ENCODE assay signal across 13 cellular contexts in genomic region chr12:57134949-57135348, GRCh38. TPM values are rescaled to one million over a fixed set of nuclear protein-coding genes. Genes with fewer than 3 reads are reported as not detected.
A peak's percentile ranks its signal among the peaks of the same experiment; 100 is the strongest.
DNase-seq lines count a peak whose midpoint lies in the region; ATAC-seq and TF ChIP-seq lines count a peak whose summit lies in the region.
"Had no signal": no experiment of that assay in that cellular context is flagged by ENCODE, and none has a peak within 500 bp of the region (broad histone marks: within the 10 kb centered on the region; RNA-seq: fewer than 3 reads in every experiment).

No MANE protein-coding gene starts in this region.

- DNase-seq in heart right ventricle = no peak
- DNase-seq in cardiac septum (ENCODE audit: low spot score) = no peak
- DNase-seq in ovary = peak in 1 of 5 donors; percentile 37
- DNase-seq in PC-9 = no peak
- DNase-seq in activated T-cell treated with anti-CD3 and anti-CD28 coated beads for 4 hours = no peak
- DNase-seq in stimulated activated CD4-positive, alpha-beta T cell treated with anti-CD3 and anti-CD28 coated beads, Interleukin-15, amount 100 ng/mL, for 24 hours = no peak
- DNase-seq: activated naive CD8-positive, alpha-beta T cell treated with anti-CD3 and anti-CD28 coated beads, Interleukin-2, amount 50 U/mL, for 24 hours; kidney; NCI-H2029 treated with DMSO at 0.1 percent for 48 hours had no signal

- H3K9me3 Mint-ChIP-seq in stimulated activated memory B cell treated with anti-CD40 and anti-IgM and Interleukin-4, amounts not matched to agents 10 μg/mL and 1 μg/mL and 100 μg/mL, for 72 hours = no peaks in the 10 kb centered on the region
- H3K9me3 Mint-ChIP-seq: activated naive CD8-positive, alpha-beta T cell treated with anti-CD3 and anti-CD28 coated beads, Interleukin-2, amount 50 U/mL, for 24 hours; T-helper 2 cell treated with Interferon-gamma antibody and Interleukin-4, amounts not matched to agents 5 μg/mL and 100 μg/mL, for 36 hours had no signal

- intact Hi-C loops in heart right ventricle (cut with DNase I) = no loop called here
- intact Hi-C loops in cardiac septum (cut with DNase I) = no loop called here
- intact Hi-C loops in ovary (cut with DNase I) = no loop called here
- intact Hi-C loops in PC-9 (cut with micrococcal nuclease; ENCODE audit: unreplicated experiment) = no loop called here

- H3K9me2 ChIP-seq in PC-9 (ENCODE audit: insufficient read depth) = no peaks in the 10 kb centered on the region

- peaks cover 20 to 100% (median 95%) of the 10 kb centered on the region in 9 donors for H3K4me1 ChIP-seq in heart right ventricle
- peaks cover 0 to 99% (median 33%) of the 10 kb centered on the region in 3 donors for H3K4me1 ChIP-seq in gastroesophageal sphincter
- peaks cover 46% of the 10 kb centered on the region for H3K4me1 ChIP-seq in ovary (ENCODE audit: insufficient read depth)
- peaks cover 6% of the 10 kb centered on the region for H3K4me1 ChIP-seq in PC-9 (replicated peaks; ENCODE audit: insufficient read depth)

- H3K4me1 Mint-ChIP-seq in stimulated activated memory B cell treated with anti-CD40 and anti-IgM and Interleukin-4, amounts not matched to agents 10 μg/mL and 1 μg/mL and 100 μg/mL, for 72 hours = peaks cover 18% of the 10 kb centered on the region

- no peaks in the 10 kb centered on the region for H3K27me3 Mint-ChIP-seq in stimulated activated memory B cell treated with anti-CD40 and anti-IgM and Interleukin-4, amounts not matched to agents 10 μg/mL and 1 μg/mL and 100 μg/mL, for 72 hours

- no peak overlapping the region for H2AFZ ChIP-seq in PC-9

- peaks cover 3% of the 10 kb centered on the region; the same call in 1 of the 2 replicates for H3F3A ChIP-seq in PC-9 (ENCODE audit: insufficient read depth, low read depth)

- H3K4me3 ChIP-seq in heart right ventricle = peak overlapping the region in 2 of 10 donors; percentile 0 to 17
- H3K4me3 ChIP-seq in gastroesophageal sphincter = no peak overlapping the region
- H3K4me3 ChIP-seq in ovary = no peak overlapping the region
- no peak overlapping the region for H3K4me3 ChIP-seq in PC-9

- H4K20me1 ChIP-seq in PC-9 (ENCODE audit: insufficient read depth) = no peaks in the 10 kb centered on the region

- POLR2A ChIA-PET in PC-9 (lab: Charles Lee; ENCODE audit: unreplicated experiment) = no interaction called here

- CTCF ChIA-PET in PC-9 (lab: Charles Lee) = no interaction called here

- H3K27ac ChIP-seq in heart right ventricle = peak overlapping the region; percentile 56 to 100 (median 98)
- H3K27ac ChIP-seq in gastroesophageal sphincter = peak overlapping the region; percentile 14 to 99 (median 92)
- peak overlapping the region; percentile 78 to 83 for H3K27ac ChIP-seq in ovary
- H3K27ac ChIP-seq in PC-9 = no peak overlapping the region

- no peaks in the 10 kb centered on the region for H3K27me3 ChIP-seq in heart right ventricle
- no peaks in the 10 kb centered on the region for H3K27me3 ChIP-seq in gastroesophageal sphincter
- H3K27me3 ChIP-seq in ovary = no peaks in the 10 kb centered on the region
- H3K27me3 ChIP-seq in PC-9 (ENCODE audit: insufficient read depth, low read depth) = no peaks in the 10 kb centered on the region

- no peak overlapping the region for H3K4me2 ChIP-seq in PC-9

- TF ChIP-seq EP300 in gastroesophageal sphincter (IDR thresholded peaks at IDR 0.05) = no peak
- TF ChIP-seq EP300 in ovary (IDR thresholded peaks at IDR 0.05) = no peak

- no TSS peak for BruUV-seq in PC-9 (replicated peaks; lab: Mats Ljungman, UMichigan)

- H3K79me2 ChIP-seq in PC-9 (ENCODE audit: low read depth) = no peaks in the 10 kb centered on the region

- H3K36me3 ChIP-seq in heart right ventricle = peaks cover 0 to 20% (median 0%) of the 10 kb centered on the region in 9 donors
- H3K36me3 ChIP-seq in gastroesophageal sphincter = peaks cover 0 to 19% of the 10 kb centered on the region in 2 donors
- no peaks in the 10 kb centered on the region for H3K36me3 ChIP-seq in ovary
- no peaks in the 10 kb centered on the region for H3K36me3 ChIP-seq in PC-9 (ENCODE audit: low read depth)

- WGBS in heart right ventricle, 2 donors = 68 to 70% methylated on average over 9 of the region's 9 CpGs
- WGBS in gastroesophageal sphincter (ENCODE audit: low coverage in 1 of 2), 2 donors = 46 to 77% methylated on average over 3 to 4 of the region's 9 CpGs
- WGBS in ovary, 3 donors = 39 to 53% (median 41%) methylated on average over 9 of the region's 9 CpGs

- no peaks in the 10 kb centered on the region for H3K36me3 Mint-ChIP-seq in stimulated activated memory B cell treated with anti-CD40 and anti-IgM and Interleukin-4, amounts not matched to agents 10 μg/mL and 1 μg/mL and 100 μg/mL, for 72 hours

- H3K9me3 ChIP-seq in heart right ventricle (no peaks in the 10 kb centered on the region), gastroesophageal sphincter (no peaks in the 10 kb centered on the region), ovary (no peaks in the 10 kb centered on the region), PC-9 (ENCODE audit: insufficient read depth, low read depth) (no peaks in the 10 kb centered on the region)

- no peak overlapping the region for H3K27ac Mint-ChIP-seq in stimulated activated memory B cell treated with anti-CD40 and anti-IgM and Interleukin-4, amounts not matched to agents 10 μg/mL and 1 μg/mL and 100 μg/mL, for 72 hours
- H3K27ac Mint-ChIP-seq: activated naive CD8-positive, alpha-beta T cell treated with anti-CD3 and anti-CD28 coated beads, Interleukin-2, amount 50 U/mL, for 24 hours; T-helper 2 cell treated with Interferon-gamma antibody and Interleukin-4, amounts not matched to agents 5 μg/mL and 100 μg/mL, for 36 hours had no signal

- ATAC-seq in heart right ventricle (no peak), gastroesophageal sphincter (no peak)
- no peak for ATAC-seq in stimulated activated memory B cell treated with anti-CD40 and anti-IgM and Interleukin-4, amounts not matched to agents 10 μg/mL and 1 μg/mL and 100 μg/mL, for 72 hours
- ATAC-seq: activated naive CD8-positive, alpha-beta T cell treated with anti-CD3 and anti-CD28 coated beads, Interleukin-2, amount 50 U/mL, for 24 hours had no signal

- no peak for TF ChIP-seq POLR2A in gastroesophageal sphincter (IDR thresholded peaks at IDR 0.05)
- TF ChIP-seq POLR2A in ovary (IDR thresholded peaks at IDR 0.05) = no peak

- TF ChIP-seq CTCF in heart right ventricle (IDR thresholded peaks at IDR 0.05) (no peak), gastroesophageal sphincter (IDR thresholded peaks at IDR 0.05) (no peak), ovary (IDR thresholded peaks at IDR 0.05) (no peak), PC-9 (conservative IDR thresholded peaks at IDR 0.05) (no peak)

- no peak overlapping the region for H3K4me3 Mint-ChIP-seq in stimulated activated memory B cell treated with anti-CD40 and anti-IgM and Interleukin-4, amounts not matched to agents 10 μg/mL and 1 μg/mL and 100 μg/mL, for 72 hours
- H3K4me3 Mint-ChIP-seq: activated naive CD8-positive, alpha-beta T cell treated with anti-CD3 and anti-CD28 coated beads, Interleukin-2, amount 50 U/mL, for 24 hours; T-helper 2 cell treated with Interferon-gamma antibody and Interleukin-4, amounts not matched to agents 5 μg/mL and 100 μg/mL, for 36 hours had no signal

RNA-seq across cellular contexts. Expression of gene LRP1, which starts 6.7 kb away (rescaled TPM):
- total RNA-seq in heart right ventricle (100 to 1,000 TPM in 4 of 10 donors, 10 to 100 TPM in 6; 46.3 to 259 (median 82.7) TPM), cardiac septum (103 TPM), gastroesophageal sphincter (100 to 1,000 TPM; 185 to 292 (median 216) TPM), ovary (100 to 1,000 TPM; 148 to 640 (median 405) TPM), PC-9 (2021) (51.4 and 70.1 TPM in 2 replicates)
- polyA plus RNA-seq in heart right ventricle (10 to 100 TPM; 46.6 to 46.7 TPM), ovary (100 to 1,000 TPM in 1 of 2 donors, 10 to 100 TPM in 1; 76.4 to 168 TPM)

RNA-seq across cellular contexts. Expression of gene LRP1-AS, which starts 12.5 kb away (rescaled TPM):
- total RNA-seq in heart right ventricle (not detected), cardiac septum (not detected), gastroesophageal sphincter (not detected), ovary (not detected), PC-9 (2021) (not detected in 2 replicates)
- polyA plus RNA-seq in heart right ventricle (not detected), ovary (not detected)
- total RNA-seq: kidney, pulmonary artery endothelial cell had no signal

RNA-seq across cellular contexts. Expression of gene STAT6, which starts 23.8 kb away (rescaled TPM):
- total RNA-seq in heart right ventricle (10 to 100 TPM; 23.3 to 72.3 (median 38.0) TPM), cardiac septum (42.1 TPM), gastroesophageal sphincter (100 to 1,000 TPM in 3 of 4 donors, 10 to 100 TPM in 1; 92.5 to 166 (median 156) TPM), ovary (100 to 1,000 TPM in 5 of 7 donors, 10 to 100 TPM in 2; 67.4 to 211 (median 168) TPM), PC-9 (2021) (112 and 122 TPM in 2 replicates)
- polyA plus RNA-seq in heart right ventricle (10 to 100 TPM; 36.0 to 77.8 TPM), ovary (100 to 1,000 TPM; 145 to 158 TPM)

RNA-seq across cellular contexts. Expression of gene NAB2, which starts 46.0 kb away (rescaled TPM):
- total RNA-seq in heart right ventricle (10 to 100 TPM in 9 of 10 donors, 1 to 10 TPM in 1; 9.5 to 16.2 (median 12.0) TPM), cardiac septum (37.9 TPM), gastroesophageal sphincter (10 to 100 TPM; 30.7 to 41.3 (median 38.8) TPM), ovary (100 to 1,000 TPM in 1 of 7 donors, 10 to 100 TPM in 6; 37.6 to 103 (median 70.8) TPM), PC-9 (2021) (13.8 and 20.2 TPM in 2 replicates)
- polyA plus RNA-seq in heart right ventricle (10 to 100 TPM; 15.0 to 20.2 TPM), ovary (10 to 100 TPM; 27.5 to 47.4 TPM)

RNA-seq across cellular contexts. Expression of gene NEMP1, which starts 56.4 kb away (rescaled TPM):
- 1 to 10 TPM; 2.4 to 6.3 (median 3.9) TPM for total RNA-seq in heart right ventricle
- polyA plus RNA-seq in heart right ventricle = 1 to 10 TPM; 1.1 to 2.9 TPM
- 2.4 TPM for total RNA-seq in cardiac septum
- total RNA-seq in gastroesophageal sphincter = 10 to 100 TPM; 11.8 to 14.9 (median 12.7) TPM
- total RNA-seq in ovary = 10 to 100 TPM in 5 of 7 donors, 1 to 10 TPM in 2; 6.8 to 14.9 (median 10.8) TPM
- polyA plus RNA-seq in ovary = 10 to 100 TPM in 1 of 2 donors, 1 to 10 TPM in 1; 5.8 to 11.1 TPM
- 28.9 and 36.6 TPM in 2 replicates for total RNA-seq in PC-9 (2021)
